1 cellular context compared by ENCODE assay signal in genomic region chr2:171758762-171759161, GRCh38.
TF ChIP-seq lines count a peak whose summit lies in the region.
"Not testable (repeated sequence)": the region's sequence is repeated elsewhere in the genome, so short reads cannot be mapped to it uniquely, and the experiment has no call there.

No MANE protein-coding gene starts in this region.

TF ChIP-seq in HepG2, 621 proteins besides CTCF, POLR2A, EP300 and RAD21 (continued from another document):
- TF ChIP-seq ZNF362 (CRISPR knock-in tag; IDR thresholded peaks at IDR 0.05; ENCODE audit: borderline replicate concordance) (peak; percentile 49; the same call in 1 of the 2 replicates), GFI1 (CRISPR knock-in tag; IDR thresholded peaks at IDR 0.05; ENCODE audit: borderline replicate concordance) (0 out of 2 replicates have a peak, but pooled peaks have one; percentile 23), SOX6 (CRISPR knock-in tag; IDR thresholded peaks at IDR 0.05) (peak; percentile 45; the same call in 1 of the 2 replicates)
- not testable (repeated sequence) for TF ChIP-seq SOX6 (IDR thresholded peaks at IDR 0.05)
